ENCODE assay signal across 13 cellular contexts in genomic region chr2:46690825-46691224, GRCh38. TPM values are rescaled to one million over a fixed set of nuclear protein-coding genes. Genes with fewer than 3 reads are reported as not detected.
A peak's percentile ranks its signal among the peaks of the same experiment; 100 is the strongest.
DNase-seq lines count a peak whose midpoint lies in the region; TF ChIP-seq lines count a peak whose summit lies in the region.
"Had no signal": no experiment of that assay in that cellular context is flagged by ENCODE, and none has a peak within 500 bp of the region (broad histone marks: within the 10 kb centered on the region; RNA-seq: fewer than 3 reads in every experiment).

No MANE protein-coding gene starts in this region.

- H3K27ac Mint-ChIP-seq in chondrocyte (ENCODE audit: unreplicated experiment) (peak overlapping the region; percentile 33), CD14-positive monocyte (no peak overlapping the region)
- no peak overlapping the region for H3K27ac Mint-ChIP-seq in activated CD4-positive, alpha-beta memory T cell treated with anti-CD3 and anti-CD28 coated beads for 36 hours
- H3K27ac Mint-ChIP-seq: brain had no signal

- no peaks in the 10 kb centered on the region for H3K79me2 ChIP-seq in trophoblast cell (ENCODE audit: control insufficient read depth, insufficient read depth, low read length, poor library complexity)

- intact Hi-C loops in activated CD4-positive, alpha-beta memory T cell treated with anti-CD3 and anti-CD28 coated beads for 36 hours (cut with micrococcal nuclease) = no loop called here
- intact Hi-C loops in CD14-positive monocyte (cut with micrococcal nuclease) = no loop called here

- no peak overlapping the region for H3K4ac ChIP-seq in trophoblast cell (ENCODE audit: low read depth, low read length)

- H3K9ac ChIP-seq in trophoblast cell (ENCODE audit: low read length) = no peak overlapping the region

- no peaks in the 10 kb centered on the region for H3K27me3 ChIP-seq in trophoblast cell (ENCODE audit: insufficient read depth, low read length)
- H3K27me3 ChIP-seq: left lung had no signal

- H3K36me3 Mint-ChIP-seq in chondrocyte (ENCODE audit: low read depth) (no peaks in the 10 kb centered on the region), CD14-positive monocyte (no peaks in the 10 kb centered on the region)
- H3K36me3 Mint-ChIP-seq in activated CD4-positive, alpha-beta memory T cell treated with anti-CD3 and anti-CD28 coated beads for 36 hours = no peaks in the 10 kb centered on the region
- H3K36me3 Mint-ChIP-seq: brain had no signal

- H3K27me3 Mint-ChIP-seq in chondrocyte (ENCODE audit: low read depth) (no peaks in the 10 kb centered on the region), CD14-positive monocyte (ENCODE audit: low read depth in 3 of 3) (peaks cover 0 to 12% (median 1%) of the 10 kb centered on the region in 3 donors)
- peaks cover 10% of the 10 kb centered on the region for H3K27me3 Mint-ChIP-seq in activated CD4-positive, alpha-beta memory T cell treated with anti-CD3 and anti-CD28 coated beads for 36 hours
- H3K27me3 Mint-ChIP-seq: brain had no signal

- no peak overlapping the region for H4K91ac ChIP-seq in trophoblast cell (ENCODE audit: low read depth, low read length)

- no peak overlapping the region for H2AFZ ChIP-seq in trophoblast cell (ENCODE audit: insufficient read depth, low read length, poor library complexity)

- H3K79me1 ChIP-seq in trophoblast cell (ENCODE audit: low read length) = peaks cover 1% of the 10 kb centered on the region

- H3K4me1 Mint-ChIP-seq in chondrocyte (ENCODE audit: low read depth) (peaks cover 4% of the 10 kb centered on the region), CD14-positive monocyte (no peaks in the 10 kb centered on the region)
- peaks cover 5% of the 10 kb centered on the region for H3K4me1 Mint-ChIP-seq in activated CD4-positive, alpha-beta memory T cell treated with anti-CD3 and anti-CD28 coated beads for 36 hours (ENCODE audit: low read depth)
- H3K4me1 Mint-ChIP-seq: brain had no signal

- H3K4me1 ChIP-seq in trophoblast cell (ENCODE audit: control insufficient read depth in 1 of 2, insufficient read depth in 2 of 2, low read length in 2 of 2) = no peaks in the 10 kb centered on the region
- H3K4me1 ChIP-seq: left lung had no signal

- H4K8ac ChIP-seq in trophoblast cell (ENCODE audit: low read depth, low read length) = no peak overlapping the region

- H3K27ac ChIP-seq in trophoblast cell (ENCODE audit: low read depth, low read length) = no peak overlapping the region
- H3K27ac ChIP-seq: left lung had no signal

- TF ChIP-seq CTCF in chondrocyte (IDR thresholded peaks at IDR 0.05) (no peak), CD14-positive monocyte (IDR thresholded peaks at IDR 0.05) (no peak)

- H3K9me3 Mint-ChIP-seq in chondrocyte (ENCODE audit: low read depth) = no peaks in the 10 kb centered on the region
- H3K9me3 Mint-ChIP-seq in activated CD4-positive, alpha-beta memory T cell treated with anti-CD3 and anti-CD28 coated beads for 36 hours = no peaks in the 10 kb centered on the region
- H3K9me3 Mint-ChIP-seq in CD14-positive monocyte = no peaks in the 10 kb centered on the region
- H3K9me3 Mint-ChIP-seq: brain, nephron had no signal

- WGBS in trophoblast cell (ENCODE audit: extremely low coverage, insufficient coverage, insufficient read length) = no CpG with 5 or more reads among the region's 6 CpGs

- H2BK12ac ChIP-seq in trophoblast cell (ENCODE audit: low read length) = no peak overlapping the region

- no peak overlapping the region for H4K12ac ChIP-seq in trophoblast cell (ENCODE audit: low read depth, low read length)

- DNase-seq in ELR (ENCODE audit: low read depth) = peak; percentile 98
- no peak for DNase-seq in chondrocyte (ENCODE audit: low spot score)
- peak; percentile 44 to 76 for DNase-seq in trophoblast cell
- DNase-seq in activated CD4-positive, alpha-beta memory T cell treated with anti-CD3 and anti-CD28 coated beads for 36 hours = no peak
- DNase-seq in SIG-M5 treated with dmso at 0.1 percent for 504 hours (lab: John Stamatoyannopoulos, UW; ENCODE audit: unreplicated experiment) = no peak
- DNase-seq in CD14-positive monocyte (ENCODE audit: low spot score) = no peak
- DNase-seq: left lung; NCI-H2171; stimulated activated naive CD4-positive, alpha-beta T cell treated with Interleukin-2 at 50 U/mL for 16 hours; T-helper 2 cell had no signal

- no peak overlapping the region for H3K4me3 ChIP-seq in trophoblast cell (ENCODE audit: low read depth, low read length)
- H3K4me3 ChIP-seq: left lung had no signal

- H3K14ac ChIP-seq in trophoblast cell (ENCODE audit: low read length) = no peak overlapping the region

- CTCF ChIA-PET in activated CD4-positive, alpha-beta memory T cell treated with anti-CD3 and anti-CD28 coated beads for 36 hours (lab: Charles Lee) = interaction anchor here (1.1 to 1.3 kb wide), 2 partner anchors 20 to 199 kb away, joined by 4 read pairs; no protein-coding TSS in a partner anchor

- H3K9me3 ChIP-seq in trophoblast cell (ENCODE audit: insufficient read depth, low read depth, low read length) = no peaks in the 10 kb centered on the region
- H3K9me3 ChIP-seq: left lung had no signal

- H3K4me2 ChIP-seq in trophoblast cell (ENCODE audit: low read length) = no peak overlapping the region

- H2BK120ac ChIP-seq in trophoblast cell (ENCODE audit: insufficient read depth, low read length, poor library complexity) = no peak overlapping the region

- H3K18ac ChIP-seq in trophoblast cell (ENCODE audit: low read length) = no peak overlapping the region

- H2BK5ac ChIP-seq in trophoblast cell (ENCODE audit: low read depth, low read length, poor library complexity) = no peak overlapping the region

- no peaks in the 10 kb centered on the region for H3K36me3 ChIP-seq in trophoblast cell (ENCODE audit: control insufficient read depth in 1 of 2, insufficient read depth in 2 of 2, low read length in 2 of 2)
- H3K36me3 ChIP-seq: left lung had no signal

- no peak overlapping the region for H3K4me3 Mint-ChIP-seq in chondrocyte (ENCODE audit: unreplicated experiment)
- no peak overlapping the region for H3K4me3 Mint-ChIP-seq in activated CD4-positive, alpha-beta memory T cell treated with anti-CD3 and anti-CD28 coated beads for 36 hours
- H3K4me3 Mint-ChIP-seq in CD14-positive monocyte = no peak overlapping the region
- H3K4me3 Mint-ChIP-seq: nephron had no signal

- no peak overlapping the region for H3K23ac ChIP-seq in trophoblast cell (ENCODE audit: low read length)

- POLR2A ChIA-PET in activated CD4-positive, alpha-beta memory T cell treated with anti-CD3 and anti-CD28 coated beads for 36 hours (lab: Charles Lee) = no interaction called here

- H2AK5ac ChIP-seq in trophoblast cell (ENCODE audit: low read length) = no peak overlapping the region

TF ChIP-seq in PFSK-1, 5 proteins besides CTCF, POLR2A, EP300 and RAD21:
- TF ChIP-seq, protein P1, sequence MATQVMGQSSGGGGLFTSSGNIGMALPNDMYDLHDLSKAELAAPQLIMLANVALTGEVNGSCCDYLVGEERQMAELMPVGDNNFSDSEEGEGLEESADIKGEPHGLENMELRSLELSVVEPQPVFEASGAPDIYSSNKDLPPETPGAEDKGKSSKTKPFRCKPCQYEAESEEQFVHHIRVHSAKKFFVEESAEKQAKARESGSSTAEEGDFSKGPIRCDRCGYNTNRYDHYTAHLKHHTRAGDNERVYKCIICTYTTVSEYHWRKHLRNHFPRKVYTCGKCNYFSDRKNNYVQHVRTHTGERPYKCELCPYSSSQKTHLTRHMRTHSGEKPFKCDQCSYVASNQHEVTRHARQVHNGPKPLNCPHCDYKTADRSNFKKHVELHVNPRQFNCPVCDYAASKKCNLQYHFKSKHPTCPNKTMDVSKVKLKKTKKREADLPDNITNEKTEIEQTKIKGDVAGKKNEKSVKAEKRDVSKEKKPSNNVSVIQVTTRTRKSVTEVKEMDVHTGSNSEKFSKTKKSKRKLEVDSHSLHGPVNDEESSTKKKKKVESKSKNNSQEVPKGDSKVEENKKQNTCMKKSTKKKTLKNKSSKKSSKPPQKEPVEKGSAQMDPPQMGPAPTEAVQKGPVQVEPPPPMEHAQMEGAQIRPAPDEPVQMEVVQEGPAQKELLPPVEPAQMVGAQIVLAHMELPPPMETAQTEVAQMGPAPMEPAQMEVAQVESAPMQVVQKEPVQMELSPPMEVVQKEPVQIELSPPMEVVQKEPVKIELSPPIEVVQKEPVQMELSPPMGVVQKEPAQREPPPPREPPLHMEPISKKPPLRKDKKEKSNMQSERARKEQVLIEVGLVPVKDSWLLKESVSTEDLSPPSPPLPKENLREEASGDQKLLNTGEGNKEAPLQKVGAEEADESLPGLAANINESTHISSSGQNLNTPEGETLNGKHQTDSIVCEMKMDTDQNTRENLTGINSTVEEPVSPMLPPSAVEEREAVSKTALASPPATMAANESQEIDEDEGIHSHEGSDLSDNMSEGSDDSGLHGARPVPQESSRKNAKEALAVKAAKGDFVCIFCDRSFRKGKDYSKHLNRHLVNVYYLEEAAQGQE (IDR thresholded peaks at IDR 0.05; ENCODE audit: insufficient read depth in 1 of 2, low read depth in 2 of 2, low read length in 2 of 2) = no peak
- TF ChIP-seq TAF1 (IDR thresholded peaks at IDR 0.05; ENCODE audit: borderline replicate concordance, insufficient read depth, low read length) (0 out of 2 replicates have a peak, but pooled peaks have one; percentile 51), SIN3A (IDR thresholded peaks at IDR 0.05; ENCODE audit: borderline replicate concordance, insufficient read depth, low read length) (no peak)

RNA-seq across cellular contexts. Expression of gene SOCS5, which starts 8.3 kb away (rescaled TPM):
- 6.5 TPM for polyA plus RNA-seq in PFSK-1 (2012; ENCODE audit: insufficient read length, low read depth)
- total RNA-seq in chondrocyte = 21.3 to 24.9 TPM (median 23.9 TPM) in 3 replicates
- polyA plus RNA-seq in trophoblast cell (2013) = 8.6 and 9.0 TPM in 2 replicates
- 1 to 10 TPM; 5.8 TPM for total RNA-seq in activated CD4-positive, alpha-beta memory T cell treated with anti-CD3 and anti-CD28 coated beads for 36 hours
- polyA plus RNA-seq in CD14-positive monocyte = 1 to 10 TPM; 2.3 to 2.8 TPM

Comparison
In these comparisons a context has a peak if more than half of its experiments do, and no peak if none do; other contexts are left out.
1. DNase-seq: peak in ELR (single experiment) and trophoblast cell (2 of 2); none in chondrocyte (single experiment), activated CD4-positive, alpha-beta memory T cell treated with anti-CD3 and anti-CD28 coated beads for 36 hours (single experiment), SIG-M5 treated with dmso at 0.1 percent for 504 hours (single experiment) and CD14-positive monocyte (single experiment).